ENCODE assay signal across 27 cellular contexts in the genomic region with DNA sequence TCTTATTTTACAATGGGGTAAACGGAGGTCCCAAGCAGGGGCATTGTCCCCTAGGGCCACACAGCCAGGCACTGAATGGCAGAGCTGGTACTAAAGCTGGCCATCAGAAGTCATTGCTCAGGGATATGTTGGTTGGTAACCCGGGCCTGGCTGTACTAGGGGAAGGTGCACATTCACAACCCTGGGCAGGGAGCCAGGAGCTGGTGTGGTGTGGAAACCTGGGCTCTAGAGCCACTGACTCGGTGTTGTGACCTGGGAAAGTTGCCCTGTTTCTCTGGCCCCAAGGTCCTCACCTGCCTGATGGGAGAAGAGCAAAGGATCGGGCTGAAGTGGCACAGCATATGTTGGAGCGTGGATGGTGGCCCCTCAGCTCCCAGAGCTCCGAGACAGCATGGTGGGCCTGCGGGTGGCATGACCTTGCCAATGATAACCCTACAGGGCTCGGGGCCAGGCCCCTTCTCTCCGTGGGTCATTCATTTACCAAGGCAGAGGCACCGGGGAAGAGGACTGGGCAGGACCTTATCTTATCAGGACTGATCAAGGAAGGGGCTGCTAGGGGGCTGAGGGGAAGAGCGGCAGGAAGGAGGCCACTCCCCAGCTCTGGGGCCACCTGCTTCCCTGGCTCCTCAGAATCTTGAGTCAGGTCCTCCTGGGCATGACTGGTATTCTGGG.
"Had no signal": no experiment of that assay in that cellular context is flagged by ENCODE, and none has a peak within 500 bp of the region (broad histone marks: within the 10 kb centered on the region; RNA-seq: fewer than 3 reads in every experiment).

No MANE protein-coding gene starts in this region.

- H3K9me3 Mint-ChIP-seq: activated B cell treated with CpG ODN at 0.5 μM for 24 hours; activated CD8-positive, alpha-beta T cell treated with anti-CD3 and anti-CD28 coated beads for 36 hours; activated naive CD4-positive, alpha-beta T cell treated with anti-CD3 and anti-CD28 coated beads, Interleukin-2, amount 50 U/mL, for 72 hours; activated T-cell treated with anti-CD3 and anti-CD28 coated beads, Interleukin-2, amount 50 U/mL, for 4 hours; activated T-helper 2 cell treated with anti-CD3 and anti-CD28 coated beads, Interferon-gamma antibody, Interleukin-2, Interleukin-4, amounts not matched to agents 10 μg/mL and 5 μg/mL and 100 μg/mL, durations not matched to agents 14 hours and 24 hours and 36 hours; dendritic cell treated with granulocyte-macrophage colony-stimulating factor and Interleukin-4, amounts not matched to agents 40 ng/mL and 50 ng/mL, for 4 days; immature natural killer cell; type B pancreatic cell had no signal

- H3K27ac ChIP-seq: breast epithelium, esophagus muscularis mucosa, foreskin keratinocyte, heart left ventricle, left lung, pancreas, testis, vagina had no signal

- H3K4me3 ChIP-seq: breast epithelium, esophagus muscularis mucosa, heart left ventricle, left lung, lung, pancreas, testis, vagina had no signal

- H3K27ac Mint-ChIP-seq: activated B cell treated with CpG ODN at 0.5 μM for 24 hours; activated CD8-positive, alpha-beta T cell treated with anti-CD3 and anti-CD28 coated beads for 36 hours; activated naive CD4-positive, alpha-beta T cell treated with anti-CD3 and anti-CD28 coated beads, Interleukin-2, amount 50 U/mL, for 72 hours; activated T-helper 2 cell treated with anti-CD3 and anti-CD28 coated beads, Interferon-gamma antibody, Interleukin-2, Interleukin-4, amounts not matched to agents 10 μg/mL and 5 μg/mL and 100 μg/mL, durations not matched to agents 14 hours and 24 hours and 36 hours; dendritic cell treated with granulocyte-macrophage colony-stimulating factor and Interleukin-4, amounts not matched to agents 40 ng/mL and 50 ng/mL, for 4 days; immature natural killer cell; naive B cell; type B pancreatic cell had no signal

- H3K9me3 ChIP-seq: breast epithelium, esophagus muscularis mucosa, heart left ventricle, left lung, pancreas, testis, vagina had no signal

- H3K4me1 ChIP-seq: foreskin keratinocyte had no signal

- H3K36me3 Mint-ChIP-seq: activated naive CD4-positive, alpha-beta T cell treated with anti-CD3 and anti-CD28 coated beads, Interleukin-2, amount 50 U/mL, for 72 hours; immature natural killer cell; naive B cell; type B pancreatic cell had no signal

- H3K36me3 ChIP-seq: breast epithelium, esophagus muscularis mucosa, heart left ventricle, left lung, pancreas, vagina had no signal

- ATAC-seq: activated CD8-positive, alpha-beta T cell treated with anti-CD3 and anti-CD28 coated beads for 36 hours; activated naive CD4-positive, alpha-beta T cell treated with anti-CD3 and anti-CD28 coated beads, Interleukin-2, amount 50 U/mL, for 72 hours; activated T-cell treated with anti-CD3 and anti-CD28 coated beads, Interleukin-2, amount 50 U/mL, for 4 hours; foreskin keratinocyte; heart left ventricle; left lung; pancreas; right cardiac atrium had no signal

- DNase-seq: activated B cell treated with CpG ODN at 0.5 μM for 24 hours; activated CD4-positive, alpha-beta T cell treated with anti-CD3 and anti-CD28 coated beads, Interleukin-2, amount 50 U/mL, for 1 hour; activated CD8-positive, alpha-beta T cell treated with anti-CD3 and anti-CD28 coated beads for 36 hours; activated naive CD4-positive, alpha-beta T cell; activated T-cell treated with anti-CD3 and anti-CD28 coated beads, Interleukin-2, amount 50 U/mL, for 4 hours; central memory CD4-positive, alpha-beta T cell; foreskin keratinocyte; heart left ventricle; hypothalamus; immature natural killer cell; left lung; naive B cell; nucleus accumbens; right cardiac atrium; stimulated activated CD4-positive, alpha-beta T cell treated with anti-CD3 and anti-CD28 coated beads, Interleukin-2, amount 100 ng/mL, for 48 hours; stimulated activated naive CD4-positive, alpha-beta T cell treated with Interleukin-2 at 50 U/mL for 16 hours; T-helper 2 cell; testis had no signal

- H3K27me3 ChIP-seq: testis had no signal

- H3K4me3 Mint-ChIP-seq: activated B cell treated with CpG ODN at 0.5 μM for 24 hours; activated CD8-positive, alpha-beta T cell treated with anti-CD3 and anti-CD28 coated beads for 36 hours; activated T-cell treated with anti-CD3 and anti-CD28 coated beads, Interleukin-2, amount 50 U/mL, for 4 hours; dendritic cell treated with granulocyte-macrophage colony-stimulating factor and Interleukin-4, amounts not matched to agents 40 ng/mL and 50 ng/mL, for 4 days; immature natural killer cell; type B pancreatic cell had no signal
